Comparison of ENCODE assay signal across 14 cellular contexts in the genomic region with DNA sequence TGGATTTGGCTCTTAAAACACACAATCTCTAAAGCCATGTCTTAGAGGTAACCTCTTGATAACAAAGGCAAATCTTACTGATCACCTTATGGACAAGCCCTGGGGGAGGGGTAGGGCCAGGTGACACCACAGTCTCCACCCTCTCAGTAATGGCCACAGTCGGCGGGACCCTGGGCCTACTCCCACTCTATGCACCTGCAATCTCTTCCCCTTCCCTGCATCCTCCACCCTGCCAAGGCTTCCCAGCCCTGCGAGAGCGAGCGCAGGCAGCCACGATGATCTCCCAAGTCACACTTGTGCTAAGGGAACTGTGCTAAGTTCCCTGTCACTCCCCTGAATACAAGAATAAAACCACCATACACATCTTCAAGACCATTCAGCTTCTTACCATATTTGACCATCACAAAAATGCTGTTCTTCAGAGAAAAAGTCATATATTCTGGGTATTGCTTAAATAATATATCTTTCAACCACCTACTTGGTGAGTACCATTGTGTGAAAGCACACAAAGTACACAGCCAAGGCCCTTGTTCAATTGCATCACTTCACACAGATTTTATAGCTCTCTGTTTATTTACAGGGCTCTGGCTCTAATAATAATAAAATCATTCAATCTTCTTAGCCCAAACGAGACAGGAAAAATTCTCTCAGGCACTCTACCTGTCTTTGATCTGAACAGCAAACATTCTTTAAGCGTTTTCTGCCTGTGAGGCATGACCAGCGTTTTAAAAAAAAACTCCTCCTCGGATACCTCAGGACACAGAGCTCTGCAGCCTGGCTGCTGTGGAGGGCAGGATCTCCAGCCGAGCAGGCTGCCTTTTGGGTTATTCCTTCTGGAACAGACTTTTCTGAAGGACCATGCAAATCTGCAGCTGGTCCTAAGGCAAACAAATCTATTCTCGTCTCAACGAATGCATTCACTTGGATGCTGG.
DNase-seq lines count a peak whose midpoint lies in the region; ATAC-seq lines count a peak whose summit lies in the region.
"Had no signal": no experiment of that assay in that cellular context is flagged by ENCODE, and none has a peak within 500 bp of the region (broad histone marks: within the 10 kb centered on the region; RNA-seq: fewer than 3 reads in every experiment).

No MANE protein-coding gene starts in this region.

- H3K4me3 Mint-ChIP-seq in activated T-cell treated with anti-CD3 and anti-CD28 coated beads, Interleukin-2, amount 50 U/mL, for 24 hours, result no peak overlapping the region
- no peak overlapping the region for H3K4me3 Mint-ChIP-seq in activated T-cell treated with anti-CD3 and anti-CD28 coated beads, Interleukin-2, amount 50 U/mL, for 4 hours

- DNase-seq in activated T-cell treated with anti-CD3 and anti-CD28 coated beads, Interleukin-2, amount 50 U/mL, for 24 hours, result no peak
- DNase-seq in activated T-cell treated with anti-CD3 and anti-CD28 coated beads, Interleukin-2, amount 50 U/mL, for 4 hours, result no peak
- DNase-seq in SW480 (ENCODE audit: low spot score) (peak; percentile 39), islet precursor cell (peak; percentile 59), NCI-H82 (lab: John Stamatoyannopoulos, UW) (no peak)
- DNase-seq: aorta; glutamatergic neuron; NCI-H187; NK-92 treated with Interleukin-12 subunit alpha and Interleukin-12 subunit beta, amount 100 ng/mL, for 24 hours; upper lobe of left lung had no signal

- H3K36me3 Mint-ChIP-seq in activated T-cell treated with anti-CD3 and anti-CD28 coated beads, Interleukin-2, amount 50 U/mL, for 24 hours (ENCODE audit: low read depth), result peaks cover 22% of the 10 kb centered on the region
- peaks cover 14% of the 10 kb centered on the region for H3K36me3 Mint-ChIP-seq in activated T-cell treated with anti-CD3 and anti-CD28 coated beads, Interleukin-2, amount 50 U/mL, for 4 hours (ENCODE audit: insufficient read depth)

- H3K27me3 Mint-ChIP-seq in activated T-cell treated with anti-CD3 and anti-CD28 coated beads, Interleukin-2, amount 50 U/mL, for 24 hours, result peaks cover 6% of the 10 kb centered on the region
- H3K27me3 Mint-ChIP-seq in activated T-cell treated with anti-CD3 and anti-CD28 coated beads, Interleukin-2, amount 50 U/mL, for 4 hours (ENCODE audit: low read depth), result no peaks in the 10 kb centered on the region

- no peak for ATAC-seq in activated T-cell treated with anti-CD3 and anti-CD28 coated beads, Interleukin-2, amount 50 U/mL, for 4 hours
- no peak for ATAC-seq in GM21576 (IDR thresholded peaks at IDR 0.05; ENCODE audit: unreplicated experiment)
- no peak for ATAC-seq in GM19463 (IDR thresholded peaks at IDR 0.05; ENCODE audit: unreplicated experiment)

- peak overlapping the region; percentile 2 for H3K27ac Mint-ChIP-seq in activated T-cell treated with anti-CD3 and anti-CD28 coated beads, Interleukin-2, amount 50 U/mL, for 24 hours

- no peaks in the 10 kb centered on the region for H3K9me3 Mint-ChIP-seq in activated T-cell treated with anti-CD3 and anti-CD28 coated beads, Interleukin-2, amount 50 U/mL, for 24 hours
- no peaks in the 10 kb centered on the region for H3K9me3 Mint-ChIP-seq in activated T-cell treated with anti-CD3 and anti-CD28 coated beads, Interleukin-2, amount 50 U/mL, for 4 hours

- peak overlapping the region; percentile 73 for H3K27ac ChIP-seq in temporal lobe (ENCODE audit: low read depth, low read length)
- H3K27ac ChIP-seq: prostate gland had no signal

- peaks cover 74% of the 10 kb centered on the region for H3K4me1 Mint-ChIP-seq in activated T-cell treated with anti-CD3 and anti-CD28 coated beads, Interleukin-2, amount 50 U/mL, for 24 hours (ENCODE audit: low read depth)
- peaks cover 61% of the 10 kb centered on the region for H3K4me1 Mint-ChIP-seq in activated T-cell treated with anti-CD3 and anti-CD28 coated beads, Interleukin-2, amount 50 U/mL, for 4 hours (ENCODE audit: low read depth)

Comparison
In these comparisons a context has a peak if more than half of its experiments do, and no peak if none do; other contexts are left out.
1. DNase-seq: peak in SW480 (single experiment) and islet precursor cell (single experiment); none in activated T-cell treated with anti-CD3 and anti-CD28 coated beads, Interleukin-2, amount 50 U/mL, for 24 hours (single experiment), activated T-cell treated with anti-CD3 and anti-CD28 coated beads, Interleukin-2, amount 50 U/mL, for 4 hours (single experiment) and NCI-H82 (single experiment).